In the genomic region with DNA sequence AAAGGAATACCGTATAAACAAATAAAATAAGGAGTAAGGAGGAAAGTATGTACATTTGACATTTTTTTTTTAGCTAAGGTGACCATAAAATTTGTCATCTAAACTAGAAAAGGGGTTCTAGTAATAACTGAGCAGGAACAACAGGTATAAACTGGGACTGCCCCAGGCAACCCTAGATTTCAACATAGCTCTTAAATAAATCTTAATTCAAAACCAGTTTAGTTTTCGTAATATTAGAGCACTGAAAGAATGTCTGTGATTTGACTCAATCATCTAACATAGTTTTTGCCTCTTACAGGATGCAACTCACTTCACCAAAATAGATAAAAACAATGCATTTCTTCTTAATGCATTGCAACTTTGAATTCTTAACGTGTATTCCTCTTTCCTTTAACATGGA, we compare ENCODE assay signal across 27 cellular contexts.
A peak's percentile ranks its signal among the peaks of the same experiment; 100 is the strongest.
DNase-seq lines count a peak whose midpoint lies in the region; ATAC-seq and TF ChIP-seq lines count a peak whose summit lies in the region.
"Had no signal": no experiment of that assay in that cellular context is flagged by ENCODE, and none has a peak within 500 bp of the region (broad histone marks: within the 10 kb centered on the region; RNA-seq: fewer than 3 reads in every experiment).

No MANE protein-coding gene starts in this region.

- H3K27me3 Mint-ChIP-seq in MCF 10A (ENCODE audit: insufficient read depth, unreplicated experiment), result no peaks in the 10 kb centered on the region
- H3K27me3 Mint-ChIP-seq: dendritic cell treated with granulocyte-macrophage colony-stimulating factor and Interleukin-4, amounts not matched to agents 40 ng/mL and 50 ng/mL, for 4 days had no signal

- intact Hi-C loops in MCF 10A (cut with micrococcal nuclease) (loop anchor here (5.0 kb wide), 1 partner anchor 176 kb away; no protein-coding TSS in a partner anchor), breast epithelium (cut with DNase I; ENCODE audit: low total_unique reads) (no loop called here), sciatic nerve (cut with DNase I) (no loop called here)

- no peaks in the 10 kb centered on the region for H3K4me1 ChIP-seq in breast epithelium
- H3K4me1 ChIP-seq: Caco-2, Peyer's patch had no signal

- no peak overlapping the region for H3K4me3 ChIP-seq in breast epithelium
- no peak overlapping the region for H3K4me3 ChIP-seq in brain microvascular endothelial cell (ENCODE audit: low read depth, low read length)
- no peak overlapping the region for H3K4me3 ChIP-seq in fibroblast of pulmonary artery (replicated peaks; ENCODE audit: low read depth, low read length)
- H3K4me3 ChIP-seq: cardiac muscle cell, GM23338, Peyer's patch, right lobe of liver, transverse colon had no signal

- TF ChIP-seq POLR2A in breast epithelium (IDR thresholded peaks at IDR 0.05), result no peak

- H3K36me3 ChIP-seq in breast epithelium (no peaks in the 10 kb centered on the region), brain microvascular endothelial cell (replicated peaks) (no peaks in the 10 kb centered on the region)
- H3K36me3 ChIP-seq: Peyer's patch, right lobe of liver, transverse colon had no signal

- no peaks in the 10 kb centered on the region for H3K9me3 Mint-ChIP-seq in MCF 10A (ENCODE audit: unreplicated experiment)
- H3K9me3 Mint-ChIP-seq: activated T-helper 2 cell treated with anti-CD3 and anti-CD28 coated beads, Interferon-gamma antibody, Interleukin-2, Interleukin-4, amounts not matched to agents 10 μg/mL and 5 μg/mL and 100 μg/mL, durations not matched to agents 14 hours and 24 hours and 36 hours; CD14-positive monocyte; dendritic cell treated with granulocyte-macrophage colony-stimulating factor and Interleukin-4, amounts not matched to agents 40 ng/mL and 50 ng/mL, for 4 days; GM23338 had no signal

- H3K4me3 Mint-ChIP-seq in MCF 10A (ENCODE audit: unreplicated experiment), result peak overlapping the region; percentile 56
- H3K4me3 Mint-ChIP-seq: CD14-positive monocyte; dendritic cell treated with granulocyte-macrophage colony-stimulating factor and Interleukin-4, amounts not matched to agents 40 ng/mL and 50 ng/mL, for 4 days; GM23338 had no signal

- TF ChIP-seq CTCF in MCF 10A (IDR thresholded peaks at IDR 0.05; ENCODE audit: unreplicated experiment), result no peak
- no peak for TF ChIP-seq CTCF in breast epithelium (IDR thresholded peaks at IDR 0.05)
- no peak for TF ChIP-seq CTCF in brain microvascular endothelial cell (IDR thresholded peaks at IDR 0.05; ENCODE audit: low read depth, low read length, missing control alignments)
- TF ChIP-seq CTCF in fibroblast of pulmonary artery (IDR thresholded peaks at IDR 0.05; ENCODE audit: low read length, missing control alignments), result no peak

- DNase-seq in MCF 10A (ENCODE audit: unreplicated experiment) (peak; percentile 64), breast epithelium (ENCODE audit: low spot score in 2 of 2) (no peak), brain microvascular endothelial cell (no peak), fibroblast of pulmonary artery (ENCODE audit: low read depth) (peak; percentile 24), dedifferentiated amniotic fluid mesenchymal stem cell (ENCODE audit: extremely low spot score) (no peak), DMS79 (lab: John Stamatoyannopoulos, UW) (no peak), sciatic nerve (ENCODE audit: low spot score) (no peak)
- DNase-seq: activated CD4-positive, alpha-beta T cell treated with anti-CD3 and anti-CD28 coated beads for 4 hours; activated naive CD4-positive, alpha-beta T cell treated with anti-CD3 and anti-CD28 coated beads, Interleukin-2, amount 50 U/mL, for 16 hours; activated T-cell treated with anti-CD3 and anti-CD28 coated beads for 4 hours; Caco-2; NCI-H1436 treated with DMSO at 0.1 percent for 48 hours; NCI-H345; Peyer's patch; right lobe of liver; SIG-M5; stimulated activated CD4-positive, alpha-beta T cell treated with anti-CD3 and anti-CD28 coated beads, Interleukin-12 subunit alpha, Interleukin-12 subunit beta, amount 100 ng/mL, for 4 hours; stimulated activated CD4-positive, alpha-beta T cell treated with anti-CD3 and anti-CD28 coated beads, Interleukin-2, amount 100 ng/mL, for 48 hours; transverse colon had no signal

- POLR2A ChIA-PET in MCF 10A (lab: Yijun Ruan, JAX), result interaction anchor here (0.6 to 2.6 kb wide), 4 partner anchors 9 to 881 kb away, joined by 3 to 17 read pairs (median 4); no protein-coding TSS in a partner anchor

- ATAC-seq in GM18520 (IDR thresholded peaks at IDR 0.05; ENCODE audit: unreplicated experiment) (no peak), sciatic nerve (no peak)

- no peak overlapping the region for H3K27ac Mint-ChIP-seq in MCF 10A (ENCODE audit: low read depth, unreplicated experiment)
- H3K27ac Mint-ChIP-seq: activated T-helper 2 cell treated with anti-CD3 and anti-CD28 coated beads, Interferon-gamma antibody, Interleukin-2, Interleukin-4, amounts not matched to agents 10 μg/mL and 5 μg/mL and 100 μg/mL, durations not matched to agents 14 hours and 24 hours and 36 hours; CD14-positive monocyte; dendritic cell treated with granulocyte-macrophage colony-stimulating factor and Interleukin-4, amounts not matched to agents 40 ng/mL and 50 ng/mL, for 4 days; GM23338 had no signal

- in situ Hi-C loops in brain microvascular endothelial cell (cut with HindIII; ENCODE audit: low pct_ligation_motif_present, low sequenced_read_pairs), result loop anchor here (25.0 kb wide), 1 partner anchor 151 kb away; no protein-coding TSS in a partner anchor

- no peaks in the 10 kb centered on the region for H3K9me3 ChIP-seq in breast epithelium
- H3K9me3 ChIP-seq: Caco-2, Peyer's patch, right lobe of liver, transverse colon had no signal

- H3K36me3 Mint-ChIP-seq in MCF 10A (ENCODE audit: insufficient read depth, unreplicated experiment), result no peaks in the 10 kb centered on the region
- H3K36me3 Mint-ChIP-seq: CD14-positive monocyte had no signal

- peaks cover 26% of the 10 kb centered on the region for H3K4me1 Mint-ChIP-seq in MCF 10A (ENCODE audit: insufficient read depth, unreplicated experiment)
- H3K4me1 Mint-ChIP-seq: CD14-positive monocyte had no signal

- CTCF ChIA-PET in MCF 10A (lab: Yijun Ruan, JAX), result interaction anchor here (0.6 to 2.2 kb wide), 3 partner anchors 9 to 65 kb away, joined by 3 to 12 read pairs (median 3); no protein-coding TSS in a partner anchor

- BruUV-seq in MCF 10A (replicated peaks; lab: Mats Ljungman, UMichigan), result no TSS peak

- H3K27ac ChIP-seq in breast epithelium (peak overlapping the region in 1 of 2 donors; percentile 61), brain microvascular endothelial cell (peak overlapping the region; percentile 85)
- H3K27ac ChIP-seq: 22Rv1, cardiac muscle cell, right lobe of liver, VCaP had no signal

- no peaks in the 10 kb centered on the region for H3K27me3 ChIP-seq in breast epithelium
- H3K27me3 ChIP-seq in brain microvascular endothelial cell (replicated peaks), result no peaks in the 10 kb centered on the region
- H3K27me3 ChIP-seq: cardiac muscle cell, Peyer's patch, right lobe of liver, transverse colon had no signal

Comparison
In these comparisons a context has a peak if more than half of its experiments do, and no peak if none do; other contexts are left out.
1. DNase-seq: peak in MCF 10A (single experiment) and fibroblast of pulmonary artery (single experiment); none in breast epithelium (0 of 2), brain microvascular endothelial cell (single experiment), dedifferentiated amniotic fluid mesenchymal stem cell (single experiment), DMS79 (single experiment) and sciatic nerve (single experiment).